ENCODE assay signal across 8 cellular contexts in the genomic region with DNA sequence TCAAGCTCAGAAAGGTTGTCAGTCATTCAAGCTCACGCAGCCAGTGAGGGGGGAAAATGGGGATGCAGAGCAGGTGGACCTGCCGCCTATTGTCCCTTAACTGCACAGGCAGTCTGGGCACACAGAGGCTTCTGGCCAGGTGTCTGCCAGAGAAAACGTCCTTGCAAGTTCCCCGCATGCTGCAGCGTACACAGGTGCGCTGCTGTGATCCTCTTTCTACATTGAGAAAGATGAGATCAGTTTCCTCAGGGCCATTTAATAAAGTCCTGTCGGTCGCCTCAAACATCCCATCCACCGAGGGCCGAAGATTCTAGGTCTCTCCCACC. TPM values are rescaled to one million over a fixed set of nuclear protein-coding genes. Genes with fewer than 3 reads are reported as not detected.
A peak's percentile ranks its signal among the peaks of the same experiment; 100 is the strongest.
DNase-seq lines count a peak whose midpoint lies in the region; ATAC-seq and TF ChIP-seq lines count a peak whose summit lies in the region.

No MANE protein-coding gene starts in this region.

- intact Hi-C loops in heart left ventricle (cut with DNase I) = loop anchor here in 7 of 10 donors (5.0 to 10.0 kb wide), 4 partner anchors 47 to 197 kb away; a partner anchor contains a TSS

- no peaks in the 10 kb centered on the region for H3F3A ChIP-seq in smooth muscle cell (ENCODE audit: low read depth)

- TF ChIP-seq CTCF in heart left ventricle (IDR thresholded peaks at IDR 0.05) (no peak), smooth muscle cell (IDR thresholded peaks at IDR 0.05; ENCODE audit: borderline replicate concordance, insufficient read depth, poor library complexity, severe bottlenecking) (no peak)

- H2AFZ ChIP-seq in smooth muscle cell (ENCODE audit: low read depth) = peak overlapping the region; percentile 87

- H3K9me3 ChIP-seq in HAP-1 = no peaks in the 10 kb centered on the region
- no peaks in the 10 kb centered on the region for H3K9me3 ChIP-seq in SK-N-MC (ENCODE audit: low read depth, low read length)
- no peaks in the 10 kb centered on the region for H3K9me3 ChIP-seq in heart left ventricle
- no peaks in the 10 kb centered on the region for H3K9me3 ChIP-seq in smooth muscle cell (replicated peaks; ENCODE audit: low read depth)

- H3K4me2 ChIP-seq in smooth muscle cell = peak overlapping the region; percentile 95

- 3 to 7% (median 4%) methylated on average over 9 to 10 of the region's 10 CpGs for WGBS in heart left ventricle, 4 donors
- WGBS in smooth muscle cell (ENCODE audit: low lambda C conversion rate) = 8% methylated on average over 10 of the region's 10 CpGs

- peak overlapping the region; percentile 32 for H3K9ac ChIP-seq in SK-N-MC (ENCODE audit: insufficient read length)
- H3K9ac ChIP-seq in smooth muscle cell (ENCODE audit: low read depth) = no peak overlapping the region

- ATAC-seq in heart left ventricle = peak in 1 of 4 donors; percentile 2
- ATAC-seq in HG03159 (IDR thresholded peaks at IDR 0.05; ENCODE audit: unreplicated experiment) = no peak

- H3K27ac ChIP-seq in SK-N-MC = no peak overlapping the region
- peak overlapping the region in 10 of 12 donors; percentile 44 to 86 (median 82) for H3K27ac ChIP-seq in heart left ventricle
- no peak overlapping the region for H3K27ac ChIP-seq in smooth muscle cell (ENCODE audit: low read depth)

- H3K4me1 ChIP-seq in HAP-1 (peaks cover 14% of the 10 kb centered on the region), heart left ventricle (peaks cover 0 to 41% (median 20%) of the 10 kb centered on the region in 12 donors), smooth muscle cell (ENCODE audit: low read depth) (peaks cover 14% of the 10 kb centered on the region)

- H3K27me3 ChIP-seq in HAP-1 (ENCODE audit: low read depth) (no peaks in the 10 kb centered on the region), heart left ventricle (no peaks in the 10 kb centered on the region), smooth muscle cell (ENCODE audit: low read depth) (no peaks in the 10 kb centered on the region)

- H4K20me1 ChIP-seq in smooth muscle cell (ENCODE audit: low read depth) = no peaks in the 10 kb centered on the region

- TF ChIP-seq POLR2A in heart left ventricle (IDR thresholded peaks at IDR 0.05) = no peak

- H3K36me3 ChIP-seq in HAP-1 (replicated peaks) = no peaks in the 10 kb centered on the region; the same call in 1 of the 2 replicates
- H3K36me3 ChIP-seq in SK-N-MC (ENCODE audit: insufficient read depth, low read length) = no peaks in the 10 kb centered on the region
- H3K36me3 ChIP-seq in heart left ventricle = peaks cover 0 to 6% (median 0%) of the 10 kb centered on the region in 9 donors
- no peaks in the 10 kb centered on the region for H3K36me3 ChIP-seq in smooth muscle cell (ENCODE audit: low read depth)

- no peaks in the 10 kb centered on the region for H3K79me2 ChIP-seq in smooth muscle cell (ENCODE audit: low read depth)

- DNase-seq in HAP-1 (ENCODE audit: low spot score in 2 of 2) = no peak
- DNase-seq in SK-N-MC (ENCODE audit: low read depth, low spot score) = no peak
- no peak for DNase-seq in heart left ventricle
- DNase-seq in smooth muscle cell (lab: John Stamatoyannopoulos, UW; ENCODE audit: unreplicated experiment) = no peak
- DNase-seq in medulla oblongata (ENCODE audit: extremely low spot score) = no peak
- no peak for DNase-seq in SIG-M5 (lab: John Stamatoyannopoulos, UW)
- DNase-seq in SW480 (ENCODE audit: low spot score) = no peak

- in situ Hi-C loops in HAP-1 (cut with MboI; ENCODE audit: low sequenced_read_pairs) = loop anchor here (5.0 kb wide), 1 partner anchor 347 kb away; no protein-coding TSS in a partner anchor

- H3K4me3 ChIP-seq in HAP-1 (peak overlapping the region; percentile 67), SK-N-MC (peak overlapping the region; percentile 83), heart left ventricle (peak overlapping the region in 11 of 12 donors; percentile 58 to 94 (median 78)), smooth muscle cell (peak overlapping the region; percentile 78)

RNA-seq across cellular contexts. Expression of a gene that starts 0.4 kb away (rescaled TPM):
- total RNA-seq in heart left ventricle (10 to 100 TPM; 14.3 to 21.6 (median 18.4) TPM), smooth muscle cell (3.9 and 4.8 TPM in 2 replicates)
- polyA plus RNA-seq in heart left ventricle (10 to 100 TPM; 17.6 to 22.3 TPM), smooth muscle cell (2.3 and 3.6 TPM in 2 replicates)

Comparison
In these comparisons a context has a peak if more than half of its experiments do, and no peak if none do; other contexts are left out.
1. H3K27ac ChIP-seq: peak in heart left ventricle (10 of 12); none in SK-N-MC (single experiment) and smooth muscle cell (single experiment).
2. Peak in every context shown above with its lines, with median percentiles within 50 percentile points of each other: H3K4me3 ChIP-seq.